In genomic region chr22:49960967-49961600, GRCh38 we compare ENCODE assay signal across 8 cellular contexts. TPM values are rescaled to one million over a fixed set of nuclear protein-coding genes. Genes with fewer than 3 reads are reported as not detected.
DNase-seq lines count a peak whose midpoint lies in the region; ATAC-seq and TF ChIP-seq lines count a peak whose summit lies in the region.

No MANE protein-coding gene starts in this region.

- H3K36me3 ChIP-seq in OCI-LY7 (ENCODE audit: insufficient read depth, low read length) (peaks cover 45% of the 10 kb centered on the region), spleen (peaks cover 2 to 48% (median 32%) of the 10 kb centered on the region in 6 donors)

- no peak for TF ChIP-seq POLR2A in spleen (IDR thresholded peaks at IDR 0.05)

- POLR2A ChIA-PET in OCI-LY7 (lab: Charles Lee) = no interaction called here

- no peaks in the 10 kb centered on the region for H3K27me3 ChIP-seq in spleen (replicated peaks in 1 of 7)

- no peaks in the 10 kb centered on the region for H3K9me3 ChIP-seq in OCI-LY7 (ENCODE audit: low read length)
- no peaks in the 10 kb centered on the region for H3K9me3 ChIP-seq in spleen

- ATAC-seq in GM19372 (IDR thresholded peaks at IDR 0.05; ENCODE audit: low read depth, unreplicated experiment) = peak; percentile 0
- ATAC-seq in HG02840 (IDR thresholded peaks at IDR 0.05; ENCODE audit: low FRiP score, unreplicated experiment) = no peak
- ATAC-seq in GM21786 (IDR thresholded peaks at IDR 0.05; ENCODE audit: unreplicated experiment) = no peak

- H3K79me2 ChIP-seq in OCI-LY7 (ENCODE audit: insufficient read depth, low read depth, low read length) = peaks cover 32% of the 10 kb centered on the region; the same call in 1 of the 2 replicates

- H4K20me1 ChIP-seq in OCI-LY7 (ENCODE audit: insufficient read depth, low read length) = no peaks in the 10 kb centered on the region

- intact Hi-C loops in OCI-LY7 (cut with micrococcal nuclease; ENCODE audit: unreplicated experiment) (loop anchor here (1.0 kb wide), 2 partner anchors 25 to 30 kb away; no protein-coding TSS in a partner anchor), spleen (cut with DNase I; ENCODE audit: low total_unique reads) (no loop called here)

- BruUV-seq in OCI-LY7 (replicated peaks; lab: Mats Ljungman, UMichigan) = no TSS peak

- WGBS in spleen, 5 donors = 0 to 1% (median 1%) methylated on average over 30 to 89 of the region's 89 CpGs

- H2AFZ ChIP-seq in OCI-LY7 (ENCODE audit: low read length) = no peak overlapping the region

- in situ Hi-C loops in astrocyte of the spinal cord (cut with HindIII; ENCODE audit: low sequenced_read_pairs) = no loop called here

- CTCF ChIA-PET in OCI-LY7 (lab: Charles Lee; ENCODE audit: unreplicated experiment) = no interaction called here

- no peaks in the 10 kb centered on the region for H3K9me2 ChIP-seq in OCI-LY7 (ENCODE audit: insufficient read depth, low read length)

- peak overlapping the region; percentile 76 for H3K4me2 ChIP-seq in OCI-LY7 (ENCODE audit: low read length)

- TF ChIP-seq CTCF in OCI-LY7 (conservative IDR thresholded peaks at IDR 0.05; ENCODE audit: low read length) (no peak), astrocyte of the spinal cord (IDR thresholded peaks at IDR 0.05; ENCODE audit: low read depth, low read length) (no peak), spleen (IDR thresholded peaks at IDR 0.05 in 8 of 11, conservative IDR thresholded peaks at IDR 0.05 in 3 of 11) (peak in 1 of 11 experiments; percentile 20)

- H3K4me1 ChIP-seq in OCI-LY7 (ENCODE audit: insufficient read depth, low read length, poor library complexity, severe bottlenecking) (peaks cover 40% of the 10 kb centered on the region), spleen (peaks cover 40 to 72% (median 55%) of the 10 kb centered on the region in 6 donors)

- peak overlapping the region; percentile 98 for H3K4me3 ChIP-seq in OCI-LY7 (ENCODE audit: low read depth, low read length, poor library complexity, severe bottlenecking)
- peak overlapping the region; percentile 63 for H3K4me3 ChIP-seq in astrocyte of the spinal cord (ENCODE audit: low read depth, low read length)
- peak overlapping the region; percentile 71 to 99 (median 92) for H3K4me3 ChIP-seq in spleen

- DNase-seq in OCI-LY7 (ENCODE audit: low spot score) (peak; percentile 65), astrocyte of the spinal cord (ENCODE audit: low read depth, low spot score) (peak; percentile 25), iris pigment epithelial cell (ENCODE audit: low read depth) (peak; percentile 33), spleen (peak; percentile 93), NCI-H1092 treated with DMSO at 0.1 percent for 48 hours (lab: John Stamatoyannopoulos, UW) (no peak)

- H3K27ac ChIP-seq in OCI-LY7 (ENCODE audit: low read depth, low read length, poor library complexity, severe bottlenecking) (peak overlapping the region; percentile 66), spleen (peak overlapping the region; percentile 73 to 99 (median 97))

RNA-seq across cellular contexts. Expression of gene PIM3, which starts 0.5 kb away (rescaled TPM):
- 74.3 and 81.7 TPM in 2 replicates for total RNA-seq in OCI-LY7 (2014; rRNA removed; shearing (Covaris generic))
- total RNA-seq in OCI-LY7 (2022) (60.5 and 66.5 TPM in 2 replicates), spleen (100 to 1,000 TPM in 5 of 7 donors, 10 to 100 TPM in 2; 72.1 to 134 (median 109) TPM)
- 10 to 100 TPM; 49.5 to 84.4 (median 52.0) TPM for polyA plus RNA-seq in spleen

RNA-seq across cellular contexts. Expression of gene CRELD2, which starts 42.6 kb away (rescaled TPM):
- total RNA-seq in OCI-LY7 (2014; rRNA removed; shearing (Covaris generic)) = 32.5 and 35.3 TPM in 2 replicates
- total RNA-seq in OCI-LY7 (2022) (27.4 and 32.0 TPM in 2 replicates), spleen (10 to 100 TPM; 23.2 to 46.3 (median 38.1) TPM)
- 10 to 100 TPM; 16.2 to 26.3 (median 18.3) TPM for polyA plus RNA-seq in spleen

RNA-seq across cellular contexts. Expression of gene ALG12, which starts 42.8 kb away (rescaled TPM):
- 6.4 and 11.7 TPM in 2 replicates for total RNA-seq in OCI-LY7 (2014; rRNA removed; shearing (Covaris generic))
- total RNA-seq in OCI-LY7 (2022) (11.4 and 14.0 TPM in 2 replicates), spleen (10 to 100 TPM; 10.2 to 20.1 (median 13.3) TPM)
- polyA plus RNA-seq in spleen = 1 to 10 TPM; 5.7 to 7.1 (median 5.9) TPM

RNA-seq across cellular contexts. Expression of gene IL17REL, which starts 51.5 kb away (rescaled TPM):
- 0.03 TPM in 1 of 2 replicates, not detected in the other for total RNA-seq in OCI-LY7 (2014; rRNA removed; shearing (Covaris generic))
- total RNA-seq in OCI-LY7 (2022) (not detected in 2 replicates), spleen (1 to 10 TPM in 2 of 7 donors, under 1 TPM in 5; 0.23 to 1.9 (median 0.94) TPM)
- 1 to 10 TPM in 1 of 3 donors, under 1 TPM in 2; 0.21 to 1.2 (median 0.33) TPM for polyA plus RNA-seq in spleen
